In the genomic region with DNA sequence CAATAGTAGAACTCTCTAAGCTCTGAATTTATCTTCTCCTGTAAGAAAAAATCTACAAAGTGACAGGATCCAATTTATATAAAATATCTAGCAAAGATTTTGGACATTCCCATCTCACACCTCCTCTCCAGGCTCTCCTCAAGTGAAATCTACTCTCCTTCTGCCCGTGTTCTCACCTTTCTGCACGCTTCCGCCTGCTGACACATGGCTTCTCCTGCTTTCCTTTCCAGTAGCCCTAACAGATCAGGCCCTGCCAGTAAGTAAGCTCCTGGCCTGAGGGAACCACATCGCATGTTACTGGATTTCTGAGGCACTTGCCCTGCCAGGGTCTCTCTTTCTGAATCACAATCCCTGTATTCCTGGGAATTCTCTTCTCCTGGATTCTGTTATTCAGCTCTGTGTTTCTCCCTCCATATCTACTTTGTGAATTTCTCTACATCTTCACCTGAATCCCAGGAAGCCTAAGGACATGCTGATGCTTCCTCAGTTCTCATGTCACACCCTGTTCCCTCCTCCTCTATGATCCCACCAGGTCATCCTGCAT, we compare ENCODE assay signal across 1 cellular context.
A peak's percentile ranks its signal among the peaks of the same experiment; 100 is the strongest.
TF ChIP-seq lines count a peak whose summit lies in the region.

No MANE protein-coding gene starts in this region.

TF ChIP-seq in K562, 482 proteins besides CTCF, POLR2A, EP300 and RAD21 (continued from another document):
- TF ChIP-seq, protein P1, sequence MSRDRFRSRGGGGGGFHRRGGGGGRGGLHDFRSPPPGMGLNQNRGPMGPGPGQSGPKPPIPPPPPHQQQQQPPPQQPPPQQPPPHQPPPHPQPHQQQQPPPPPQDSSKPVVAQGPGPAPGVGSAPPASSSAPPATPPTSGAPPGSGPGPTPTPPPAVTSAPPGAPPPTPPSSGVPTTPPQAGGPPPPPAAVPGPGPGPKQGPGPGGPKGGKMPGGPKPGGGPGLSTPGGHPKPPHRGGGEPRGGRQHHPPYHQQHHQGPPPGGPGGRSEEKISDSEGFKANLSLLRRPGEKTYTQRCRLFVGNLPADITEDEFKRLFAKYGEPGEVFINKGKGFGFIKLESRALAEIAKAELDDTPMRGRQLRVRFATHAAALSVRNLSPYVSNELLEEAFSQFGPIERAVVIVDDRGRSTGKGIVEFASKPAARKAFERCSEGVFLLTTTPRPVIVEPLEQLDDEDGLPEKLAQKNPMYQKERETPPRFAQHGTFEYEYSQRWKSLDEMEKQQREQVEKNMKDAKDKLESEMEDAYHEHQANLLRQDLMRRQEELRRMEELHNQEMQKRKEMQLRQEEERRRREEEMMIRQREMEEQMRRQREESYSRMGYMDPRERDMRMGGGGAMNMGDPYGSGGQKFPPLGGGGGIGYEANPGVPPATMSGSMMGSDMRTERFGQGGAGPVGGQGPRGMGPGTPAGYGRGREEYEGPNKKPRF (IDR thresholded peaks at IDR 0.05; ENCODE audit: low read depth, low read length), result no peak
- TF ChIP-seq SMARCA5 (IDR thresholded peaks at IDR 0.05), result no peak
- no peak for TF ChIP-seq MAFG (tag; conservative IDR thresholded peaks at IDR 0.05)
- TF ChIP-seq, protein P2, sequence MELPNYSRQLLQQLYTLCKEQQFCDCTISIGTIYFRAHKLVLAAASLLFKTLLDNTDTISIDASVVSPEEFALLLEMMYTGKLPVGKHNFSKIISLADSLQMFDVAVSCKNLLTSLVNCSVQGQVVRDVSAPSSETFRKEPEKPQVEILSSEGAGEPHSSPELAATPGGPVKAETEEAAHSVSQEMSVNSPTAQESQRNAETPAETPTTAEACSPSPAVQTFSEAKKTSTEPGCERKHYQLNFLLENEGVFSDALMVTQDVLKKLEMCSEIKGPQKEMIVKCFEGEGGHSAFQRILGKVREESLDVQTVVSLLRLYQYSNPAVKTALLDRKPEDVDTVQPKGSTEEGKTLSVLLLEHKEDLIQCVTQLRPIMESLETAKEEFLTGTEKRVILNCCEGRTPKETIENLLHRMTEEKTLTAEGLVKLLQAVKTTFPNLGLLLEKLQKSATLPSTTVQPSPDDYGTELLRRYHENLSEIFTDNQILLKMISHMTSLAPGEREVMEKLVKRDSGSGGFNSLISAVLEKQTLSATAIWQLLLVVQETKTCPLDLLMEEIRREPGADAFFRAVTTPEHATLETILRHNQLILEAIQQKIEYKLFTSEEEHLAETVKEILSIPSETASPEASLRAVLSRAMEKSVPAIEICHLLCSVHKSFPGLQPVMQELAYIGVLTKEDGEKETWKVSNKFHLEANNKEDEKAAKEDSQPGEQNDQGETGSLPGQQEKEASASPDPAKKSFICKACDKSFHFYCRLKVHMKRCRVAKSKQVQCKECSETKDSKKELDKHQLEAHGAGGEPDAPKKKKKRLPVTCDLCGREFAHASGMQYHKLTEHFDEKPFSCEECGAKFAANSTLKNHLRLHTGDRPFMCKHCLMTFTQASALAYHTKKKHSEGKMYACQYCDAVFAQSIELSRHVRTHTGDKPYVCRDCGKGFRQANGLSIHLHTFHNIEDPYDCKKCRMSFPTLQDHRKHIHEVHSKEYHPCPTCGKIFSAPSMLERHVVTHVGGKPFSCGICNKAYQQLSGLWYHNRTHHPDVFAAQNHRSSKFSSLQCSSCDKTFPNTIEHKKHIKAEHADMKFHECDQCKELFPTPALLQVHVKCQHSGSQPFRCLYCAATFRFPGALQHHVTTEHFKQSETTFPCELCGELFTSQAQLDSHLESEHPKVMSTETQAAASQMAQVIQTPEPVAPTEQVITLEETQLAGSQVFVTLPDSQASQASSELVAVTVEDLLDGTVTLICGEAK (IDR thresholded peaks at IDR 0.05), result no peak
- TF ChIP-seq, protein P2 (CRISPR knock-in tag; IDR thresholded peaks at IDR 0.05), result 0 out of 2 replicates have a peak, but pooled peaks have one; percentile 7
- no peak for TF ChIP-seq CBFA2T3 (IDR thresholded peaks at IDR 0.05)
- TF ChIP-seq, protein P3, sequence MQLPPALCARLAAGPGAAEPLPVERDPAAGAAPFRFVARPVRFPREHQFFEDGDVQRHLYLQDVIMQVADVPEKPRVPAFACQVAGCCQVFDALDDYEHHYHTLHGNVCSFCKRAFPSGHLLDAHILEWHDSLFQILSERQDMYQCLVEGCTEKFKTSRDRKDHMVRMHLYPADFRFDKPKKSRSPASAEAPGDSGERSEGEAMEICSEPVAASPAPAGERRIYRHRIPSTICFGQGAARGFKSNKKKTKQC (CRISPR knock-in tag; IDR thresholded peaks at IDR 0.05), result 0 out of 2 replicates have a peak, but pooled peaks have one; percentile 39
- TF ChIP-seq, protein P4, sequence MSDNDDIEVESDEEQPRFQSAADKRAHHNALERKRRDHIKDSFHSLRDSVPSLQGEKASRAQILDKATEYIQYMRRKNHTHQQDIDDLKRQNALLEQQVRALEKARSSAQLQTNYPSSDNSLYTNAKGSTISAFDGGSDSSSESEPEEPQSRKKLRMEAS (CRISPR knock-in tag; IDR thresholded peaks at IDR 0.05), result peak; percentile 64
- TF ChIP-seq E2F3 (CRISPR knock-in tag; IDR thresholded peaks at IDR 0.05), result 0 out of 2 replicates have a peak, but pooled peaks have one; percentile 6
- TF ChIP-seq FOSL1 (tag; conservative IDR thresholded peaks at IDR 0.05), result no peak
- TF ChIP-seq STAG1 (CRISPR knock-in tag; IDR thresholded peaks at IDR 0.05; ENCODE audit: borderline replicate concordance), result no peak
